ENCODE assay signal across 14 cellular contexts in the genomic region with DNA sequence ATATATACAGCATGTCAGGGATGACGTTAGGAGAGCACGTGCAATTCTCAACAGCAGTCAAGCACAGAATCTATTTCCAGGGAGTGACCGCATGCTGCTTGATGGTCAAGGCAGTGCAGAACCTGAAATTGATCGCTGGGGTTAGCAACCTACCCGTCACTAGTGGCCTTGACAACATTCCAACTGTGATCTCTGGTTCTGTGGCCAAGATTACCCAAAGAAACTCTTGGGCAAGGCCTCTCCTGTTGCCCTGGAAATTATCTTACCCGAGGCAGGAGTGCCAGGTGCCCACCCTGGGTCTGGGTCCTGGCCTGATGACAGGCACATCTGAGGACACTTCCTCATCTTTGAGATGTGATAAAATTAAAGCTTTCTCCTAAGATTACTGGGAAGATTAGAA. TPM values are rescaled to one million over a fixed set of nuclear protein-coding genes. Genes with fewer than 3 reads are reported as not detected.
A peak's percentile ranks its signal among the peaks of the same experiment; 100 is the strongest.
DNase-seq lines count a peak whose midpoint lies in the region; ATAC-seq, FAIRE-seq and TF ChIP-seq lines count a peak whose summit lies in the region.
"Had no signal": no experiment of that assay in that cellular context is flagged by ENCODE, and none has a peak within 500 bp of the region (broad histone marks: within the 10 kb centered on the region; RNA-seq: fewer than 3 reads in every experiment).

No MANE protein-coding gene starts in this region.

- H2AFZ ChIP-seq in K562 (ENCODE audit: low read depth, low read length) = no peak overlapping the region

- no peaks in the 10 kb centered on the region for H4K20me1 ChIP-seq in K562 (replicated peaks; ENCODE audit: control insufficient read depth, insufficient read depth, low read length)

- no peak overlapping the region for H3K27ac ChIP-seq in CD8-positive, alpha-beta memory T cell (ENCODE audit: low read depth, low read length)
- H3K27ac ChIP-seq in K562 (ENCODE audit: extremely low read depth, low read depth, low read length) (no peak overlapping the region; the same call in 2 of the 3 replicates), SJCRH30 (no peak overlapping the region)

- BruUV-seq in K562 (replicated peaks; lab: Mats Ljungman, UMichigan) = TSS peak; percentile 44

- H3K36me3 Mint-ChIP-seq in CD8-positive, alpha-beta memory T cell = peaks cover 2 to 37% (median 3%) of the 10 kb centered on the region in 3 donors
- H3K36me3 Mint-ChIP-seq in natural killer cell = no peaks in the 10 kb centered on the region

- H3K36me3 ChIP-seq in CD8-positive, alpha-beta memory T cell (ENCODE audit: insufficient read depth, low read length) = peaks cover 19% of the 10 kb centered on the region
- H3K36me3 ChIP-seq in K562 (ENCODE audit: control insufficient read depth, insufficient read depth, low read length) = peaks cover 41% of the 10 kb centered on the region
- H3K36me3 ChIP-seq in SJCRH30 = peaks cover 3% of the 10 kb centered on the region

- peak; percentile 35 for FAIRE-seq in K562 (lab: Jason Lieb, UNC)
- FAIRE-seq: urothelium cell line had no signal

- no peak for TF ChIP-seq EP300 in K562 (IDR thresholded peaks at IDR 0.05; ENCODE audit: low read length)

- in situ Hi-C loops in K562 (cut with MboI) = no loop called here

- WGBS in K562 (ENCODE audit: insufficient coverage, low coverage, missing lambda C conversion rate) = 58% methylated on average over 6 of the region's 6 CpGs

- no peaks in the 10 kb centered on the region for H3K9me3 ChIP-seq in CD8-positive, alpha-beta memory T cell (ENCODE audit: low read length)
- H3K9me3 ChIP-seq in K562 (replicated peaks; ENCODE audit: control insufficient read depth, insufficient read depth, low read depth, low read length) = no peaks in the 10 kb centered on the region
- H3K9me3 ChIP-seq in SJCRH30 (replicated peaks) = no peaks in the 10 kb centered on the region

- H3K27me3 Mint-ChIP-seq in CD8-positive, alpha-beta memory T cell = peaks cover 0 to 3% of the 10 kb centered on the region in 2 donors
- no peaks in the 10 kb centered on the region for H3K27me3 Mint-ChIP-seq in natural killer cell (ENCODE audit: low read depth in 2 of 2)

- DNase-seq in CD8-positive, alpha-beta memory T cell = no peak
- DNase-seq in NB4 (ENCODE audit: low read depth) (peak; percentile 7), K562 (ENCODE audit: extremely low read depth in 1 of 4, low spot score in 3 of 4) (no peak), natural killer cell (no peak), middle frontal gyrus (ENCODE audit: extremely low spot score, low spot score) (no peak), globus pallidus (ENCODE audit: low spot score) (no peak), germinal center (ENCODE audit: low spot score) (no peak), SJCRH30 (no peak)
- DNase-seq: activated T-cell treated with anti-CD3 and anti-CD28 coated beads, Interleukin-2, amount 50 U/mL, for 4 hours; cortex of kidney; NCI-H1417 treated with DMSO at 0.1 percent for 48 hours; T-helper 9 cell had no signal

- H3K4me3 ChIP-seq in CD8-positive, alpha-beta memory T cell (ENCODE audit: low read length) = no peak overlapping the region
- H3K4me3 ChIP-seq in NB4 (ENCODE audit: low read depth, low read length) (no peak overlapping the region), K562 (no peak overlapping the region), SJCRH30 (no peak overlapping the region)
- H3K4me3 ChIP-seq: lung had no signal

- peaks cover 26% of the 10 kb centered on the region for H3K79me2 ChIP-seq in K562 (ENCODE audit: control insufficient read depth, insufficient read depth, low read length)

- CTCF ChIA-PET in CD8-positive, alpha-beta memory T cell (lab: Charles Lee) = interaction anchor here (1.3 to 6.1 kb wide), 3 partner anchors 15 to 216 kb away, joined by 3 to 104 read pairs (median 4); a partner anchor contains a TSS
- CTCF ChIA-PET in K562 (lab: Yijun Ruan, JAX; ENCODE audit: low intra/inter-chr PET ratio) = interaction anchor here (2.5 kb wide), 1 partner anchor 67 kb away, joined by 19 read pairs; a partner anchor contains a TSS

- peak overlapping the region; percentile 83 to 90 (median 87) for H3K4me3 Mint-ChIP-seq in CD8-positive, alpha-beta memory T cell
- peak overlapping the region; percentile 96 for H3K4me3 Mint-ChIP-seq in natural killer cell

- no peak overlapping the region for H3K4me2 ChIP-seq in K562 (ENCODE audit: insufficient read depth, low read length)

- H3K9me1 ChIP-seq in K562 (ENCODE audit: control insufficient read depth, insufficient read depth, low read length) = no peaks in the 10 kb centered on the region

- TF ChIP-seq RAD21 in K562 (CRISPR knock-in tag; conservative IDR thresholded peaks at IDR 0.05 in 1 of 2, IDR thresholded peaks at IDR 0.05 in 1 of 2) = no peak

- no peak for TF ChIP-seq CTCF in NB4 (IDR thresholded peaks at IDR 0.05; ENCODE audit: low read depth, low read length)
- TF ChIP-seq CTCF in K562 (IDR thresholded peaks at IDR 0.05 in 2 of 3, conservative IDR thresholded peaks at IDR 0.05 in 1 of 3; ENCODE audit: insufficient read depth in 2 of 3, low read depth in 1 of 3, low read length in 3 of 3) = no peak
- TF ChIP-seq CTCF in natural killer cell (IDR thresholded peaks at IDR 0.05) = no peak

- TF ChIP-seq POLR2A in NB4 (IDR thresholded peaks at IDR 0.05; ENCODE audit: extremely low read depth, insufficient read length) = no peak
- TF ChIP-seq POLR2A in K562 (conservative IDR thresholded peaks at IDR 0.05) = no peak

- intact Hi-C loops in K562 (cut with micrococcal nuclease) = loop anchor here (5.0 to 10.0 kb wide), 3 partner anchors 201 to 267 kb away; a partner anchor contains a TSS
- intact Hi-C loops in natural killer cell (cut with micrococcal nuclease) = loop anchor here (5.0 to 10.0 kb wide), 4 partner anchors 87 to 339 kb away; a partner anchor contains a TSS

- peaks cover 49% of the 10 kb centered on the region for H3K4me1 ChIP-seq in CD8-positive, alpha-beta memory T cell (ENCODE audit: insufficient read depth, low read length)
- H3K4me1 ChIP-seq in K562 (replicated peaks in 1 of 2; ENCODE audit: control insufficient read depth in 2 of 2, insufficient read depth in 2 of 2, low read length in 2 of 2) (peaks cover 31 to 70% of the 10 kb centered on the region in 2 experiments), SJCRH30 (peaks cover 5% of the 10 kb centered on the region; the same call in 1 of the 2 replicates)

- H3K9me3 Mint-ChIP-seq in CD8-positive, alpha-beta memory T cell = no peaks in the 10 kb centered on the region
- H3K9me3 Mint-ChIP-seq in natural killer cell = no peaks in the 10 kb centered on the region
- H3K9me3 Mint-ChIP-seq: activated T-cell treated with anti-CD3 and anti-CD28 coated beads, Interleukin-2, amount 50 U/mL, for 4 hours had no signal

- H3K9ac ChIP-seq in K562 (ENCODE audit: insufficient read depth in 1 of 2, low read depth in 2 of 2, low read length in 2 of 2) = peak overlapping the region in 1 of 2 experiments; percentile 32; a peak in 2 of 4 replicates

- POLR2A ChIA-PET in CD8-positive, alpha-beta memory T cell (lab: Charles Lee) = interaction anchor here (0.5 to 4.9 kb wide), 4 partner anchors 8 to 390 kb away, joined by 3 to 40 read pairs (median 8); a partner anchor contains a TSS
- POLR2A ChIA-PET in K562 (lab: Yijun Ruan, JAX) = interaction anchor here (0.6 to 7.2 kb wide), 9 partner anchors 17 to 385 kb away, joined by 3 to 92 read pairs (median 4); a partner anchor contains a TSS

- H3K27me3 ChIP-seq in CD8-positive, alpha-beta memory T cell (ENCODE audit: insufficient read depth, low read length, poor library complexity, severe bottlenecking) = no peaks in the 10 kb centered on the region
- H3K27me3 ChIP-seq in K562 (ENCODE audit: control insufficient read depth in 2 of 2, insufficient read depth in 2 of 2, low read length in 2 of 2) (no peaks in the 10 kb centered on the region), SJCRH30 (no peaks in the 10 kb centered on the region)

- ATAC-seq in K562 = no peak
- no peak for ATAC-seq in natural killer cell

- H3K27ac Mint-ChIP-seq in CD8-positive, alpha-beta memory T cell = peak overlapping the region in 6 of 8 donors; percentile 29 to 93 (median 70)
- H3K27ac Mint-ChIP-seq in natural killer cell = peak overlapping the region; percentile 91 to 97

- peaks cover 42 to 72% (median 42%) of the 10 kb centered on the region in 3 donors for H3K4me1 Mint-ChIP-seq in CD8-positive, alpha-beta memory T cell
- peaks cover 43 to 49% of the 10 kb centered on the region in 2 donors for H3K4me1 Mint-ChIP-seq in natural killer cell

RNA-seq across cellular contexts. Expression of a gene that starts 2.2 kb away (rescaled TPM):
- total RNA-seq in CD8-positive, alpha-beta memory T cell = 10 to 100 TPM; 17.8 to 17.9 TPM
- polyA plus RNA-seq in CD8-positive, alpha-beta memory T cell = 11.1 TPM
- 31.4 and 105 TPM in 2 replicates for total RNA-seq in K562 (2011; cell fraction: chromatin; rRNA removed; ENCODE audit: low replicate concordance)
- total RNA-seq in K562 (2011; cell fraction: nucleolus; rRNA removed) = 91.9 and 106 TPM in 2 replicates
- total RNA-seq in K562 (2011; cell fraction: nucleoplasm; rRNA removed) = 59.6 and 61.8 TPM in 2 replicates
- 18.6 and 20.6 TPM in 2 replicates for total RNA-seq in K562 (2014; rRNA removed)
- total RNA-seq in K562 (2014; rRNA removed; fragmentation: Illumina TruSeq; extraction: Trizol) = 3.2 and 3.7 TPM in 2 replicates
- 7.0 and 7.9 TPM in 2 replicates for total RNA-seq in K562 (2015; rRNA removed; fragmentation: Illumina TruSeq; extraction: Trizol)
- total RNA-seq in K562 (2021) = 21.4 and 21.8 TPM in 2 replicates
- 14.6 and 35.3 TPM in 2 replicates for polyA plus RNA-seq in K562 (2011; rRNA removed)
- 34.6 and 38.1 TPM in 2 replicates for polyA plus RNA-seq in K562 (2011; cell fraction: cytosol; rRNA removed)
- 109 and 130 TPM in 2 replicates for polyA plus RNA-seq in K562 (2011; cell fraction: nucleus; rRNA removed)
- 18.6 and 23.4 TPM in 2 replicates for polyA plus RNA-seq in K562 (2012)
- polyA plus RNA-seq in K562 (2014; fragmentation: Illumina TruSeq; extraction: Trizol) = 14.3 and 18.6 TPM in 2 replicates
- polyA plus RNA-seq in K562 (2014; fragmentation: Nextera tagmentation; extraction: Ambion mirVana) = 1 to 10 TPM; 1.2 to 1.4 TPM
- polyA plus RNA-seq in K562 (2014; rRNA removed) = 20.4 and 22.0 TPM in 2 replicates
- 10.6 and 12.1 TPM in 2 replicates for polyA minus RNA-seq in K562 (2011; rRNA and poly(A)+ RNA removed)
- polyA minus RNA-seq in K562 (2011; cell fraction: cytosol; rRNA and poly(A)+ RNA removed) = 9.4 and 15.1 TPM in 2 replicates
- 27.9 and 40.7 TPM in 2 replicates for polyA minus RNA-seq in K562 (2011; cell fraction: nucleus; rRNA and poly(A)+ RNA removed)
- 10 to 100 TPM; 17.0 to 23.2 (median 18.6) TPM for total RNA-seq in natural killer cell
- total RNA-seq in SJCRH30 (2014; rRNA removed; shearing (Covaris generic)) = 2.9 and 3.7 TPM in 2 replicates

RNA-seq across cellular contexts. Expression of a gene that starts 3.7 kb away (rescaled TPM):
- 10 to 100 TPM; 15.2 to 20.1 TPM for total RNA-seq in CD8-positive, alpha-beta memory T cell
- 19.8 TPM for polyA plus RNA-seq in CD8-positive, alpha-beta memory T cell
- total RNA-seq in K562 (2011; cell fraction: chromatin; rRNA removed; ENCODE audit: low replicate concordance) = 0.99 and 8.1 TPM in 2 replicates
- 15.7 and 18.9 TPM in 2 replicates for total RNA-seq in K562 (2011; cell fraction: nucleolus; rRNA removed)
- total RNA-seq in K562 (2011; cell fraction: nucleoplasm; rRNA removed) = 4.7 and 5.3 TPM in 2 replicates
- total RNA-seq in K562 (2014; rRNA removed) (39.0 and 49.0 TPM in 2 replicates), K562 (2014; rRNA removed; fragmentation: Illumina TruSeq; extraction: Trizol) (0.35 and 0.76 TPM in 2 replicates), K562 (2015; rRNA removed; fragmentation: Illumina TruSeq; extraction: Trizol) (7.0 and 8.6 TPM in 2 replicates), K562 (2021) (27.2 and 29.6 TPM in 2 replicates), natural killer cell (1 to 10 TPM; 5.6 to 6.8 (median 6.1) TPM)
- polyA plus RNA-seq in K562 (2011; rRNA removed) (2.5 and 3.7 TPM in 2 replicates), K562 (2014; fragmentation: Illumina TruSeq; extraction: Trizol) (0.59 and 2.9 TPM in 2 replicates), K562 (2014; fragmentation: Nextera tagmentation; extraction: Ambion mirVana) (under 1 TPM; 0.08 to 0.20 TPM), K562 (2014; rRNA removed) (23.4 and 24.3 TPM in 2 replicates)
- 5.0 and 29.5 TPM in 2 replicates for polyA plus RNA-seq in K562 (2011; cell fraction: cytosol; rRNA removed)
- 4.7 and 9.8 TPM in 2 replicates for polyA plus RNA-seq in K562 (2011; cell fraction: nucleus; rRNA removed)
- polyA plus RNA-seq in K562 (2012) = 14.0 and 16.6 TPM in 2 replicates
- polyA minus RNA-seq in K562 (2011; rRNA and poly(A)+ RNA removed) = 0.84 and 1.1 TPM in 2 replicates
- 9.6 and 11.8 TPM in 2 replicates for polyA minus RNA-seq in K562 (2011; cell fraction: cytosol; rRNA and poly(A)+ RNA removed)
- 15.5 and 18.7 TPM in 2 replicates for polyA minus RNA-seq in K562 (2011; cell fraction: nucleus; rRNA and poly(A)+ RNA removed)
- total RNA-seq in SJCRH30 (2014; rRNA removed; shearing (Covaris generic)) = 8.3 and 9.4 TPM in 2 replicates

RNA-seq across cellular contexts. Expression of a gene that starts 8.1 kb away (rescaled TPM):
- 1,000 to 10,000 TPM; 1,054 to 1,073 TPM for total RNA-seq in CD8-positive, alpha-beta memory T cell
- 904 TPM for polyA plus RNA-seq in CD8-positive, alpha-beta memory T cell
- total RNA-seq in K562 (2011; cell fraction: chromatin; rRNA removed; ENCODE audit: low replicate concordance) = 85.1 and 161 TPM in 2 replicates
- total RNA-seq in K562 (2011; cell fraction: nucleolus; rRNA removed) = 307 and 365 TPM in 2 replicates
- total RNA-seq in K562 (2011; cell fraction: nucleoplasm; rRNA removed) = 257 and 358 TPM in 2 replicates
- total RNA-seq in K562 (2014; rRNA removed) (1,447 and 1,737 TPM in 2 replicates), K562 (2014; rRNA removed; fragmentation: Illumina TruSeq; extraction: Trizol) (702 and 715 TPM in 2 replicates), K562 (2015; rRNA removed; fragmentation: Illumina TruSeq; extraction: Trizol) (990 and 995 TPM in 2 replicates), K562 (2021) (1,380 and 1,521 TPM in 2 replicates), natural killer cell (100 to 1,000 TPM; 724 to 977 (median 968) TPM)
- polyA plus RNA-seq in K562 (2011; rRNA removed) (562 and 568 TPM in 2 replicates), K562 (2014; fragmentation: Illumina TruSeq; extraction: Trizol) (942 and 1,036 TPM in 2 replicates), K562 (2014; fragmentation: Nextera tagmentation; extraction: Ambion mirVana) (100 to 1,000 TPM; 433 to 575 TPM), K562 (2014; rRNA removed) (1,498 and 1,827 TPM in 2 replicates)
- 741 and 1,178 TPM in 2 replicates for polyA plus RNA-seq in K562 (2011; cell fraction: cytosol; rRNA removed)
- 380 and 503 TPM in 2 replicates for polyA plus RNA-seq in K562 (2011; cell fraction: nucleus; rRNA removed)
- 1,837 and 2,123 TPM in 2 replicates for polyA plus RNA-seq in K562 (2012)
- polyA minus RNA-seq in K562 (2011; rRNA and poly(A)+ RNA removed) = 236 and 263 TPM in 2 replicates
- 352 and 386 TPM in 2 replicates for polyA minus RNA-seq in K562 (2011; cell fraction: cytosol; rRNA and poly(A)+ RNA removed)
- polyA minus RNA-seq in K562 (2011; cell fraction: nucleus; rRNA and poly(A)+ RNA removed) = 98.0 and 181 TPM in 2 replicates
- 281 and 356 TPM in 2 replicates for total RNA-seq in SJCRH30 (2014; rRNA removed; shearing (Covaris generic))

RNA-seq across cellular contexts. Expression of a gene that starts 8.3 kb away (rescaled TPM):
- 100 to 1,000 TPM; 117 to 118 TPM for total RNA-seq in CD8-positive, alpha-beta memory T cell
- polyA plus RNA-seq in CD8-positive, alpha-beta memory T cell = 81.5 TPM
- total RNA-seq in K562 (2011; cell fraction: chromatin; rRNA removed; ENCODE audit: low replicate concordance) = 22.2 and 52.3 TPM in 2 replicates
- total RNA-seq in K562 (2011; cell fraction: nucleolus; rRNA removed) = 45.3 and 47.5 TPM in 2 replicates
- 43.8 and 56.6 TPM in 2 replicates for total RNA-seq in K562 (2011; cell fraction: nucleoplasm; rRNA removed)
- total RNA-seq in K562 (2014; rRNA removed) (129 and 180 TPM in 2 replicates), K562 (2014; rRNA removed; fragmentation: Illumina TruSeq; extraction: Trizol) (65.5 and 74.3 TPM in 2 replicates), K562 (2015; rRNA removed; fragmentation: Illumina TruSeq; extraction: Trizol) (78.2 and 83.1 TPM in 2 replicates), K562 (2021) (86.8 and 88.5 TPM in 2 replicates), natural killer cell (10 to 100 TPM; 36.8 to 37.5 (median 36.9) TPM)
- polyA plus RNA-seq in K562 (2011; rRNA removed) (96.1 and 97.2 TPM in 2 replicates), K562 (2014; fragmentation: Illumina TruSeq; extraction: Trizol) (123 and 127 TPM in 2 replicates), K562 (2014; fragmentation: Nextera tagmentation; extraction: Ambion mirVana) (100 to 1,000 TPM in 1 of 2 experiments, 10 to 100 TPM in 1; 76.2 to 132 TPM), K562 (2014; rRNA removed) (91.2 and 112 TPM in 2 replicates)
- 145 and 172 TPM in 2 replicates for polyA plus RNA-seq in K562 (2011; cell fraction: cytosol; rRNA removed)
- polyA plus RNA-seq in K562 (2011; cell fraction: nucleus; rRNA removed) = 33.4 and 33.6 TPM in 2 replicates
- 67.5 and 83.2 TPM in 2 replicates for polyA plus RNA-seq in K562 (2012)
- polyA minus RNA-seq in K562 (2011; rRNA and poly(A)+ RNA removed) = 44.7 and 62.6 TPM in 2 replicates
- 33.6 and 45.3 TPM in 2 replicates for polyA minus RNA-seq in K562 (2011; cell fraction: cytosol; rRNA and poly(A)+ RNA removed)
- 14.1 and 19.7 TPM in 2 replicates for polyA minus RNA-seq in K562 (2011; cell fraction: nucleus; rRNA and poly(A)+ RNA removed)
- total RNA-seq in SJCRH30 (2014; rRNA removed; shearing (Covaris generic)) = 51.5 and 58.9 TPM in 2 replicates

RNA-seq across cellular contexts. Expression of a gene that starts 17.8 kb away (rescaled TPM):
- 100 to 1,000 TPM; 120 to 131 TPM for total RNA-seq in CD8-positive, alpha-beta memory T cell
- 99.1 TPM for polyA plus RNA-seq in CD8-positive, alpha-beta memory T cell
- 48.6 and 156 TPM in 2 replicates for total RNA-seq in K562 (2011; cell fraction: chromatin; rRNA removed; ENCODE audit: low replicate concordance)
- 126 and 134 TPM in 2 replicates for total RNA-seq in K562 (2011; cell fraction: nucleolus; rRNA removed)
- 68.7 and 73.5 TPM in 2 replicates for total RNA-seq in K562 (2011; cell fraction: nucleoplasm; rRNA removed)
- total RNA-seq in K562 (2014; rRNA removed) (143 and 215 TPM in 2 replicates), K562 (2014; rRNA removed; fragmentation: Illumina TruSeq; extraction: Trizol) (16.9 and 20.6 TPM in 2 replicates), K562 (2015; rRNA removed; fragmentation: Illumina TruSeq; extraction: Trizol) (40.6 and 46.8 TPM in 2 replicates), K562 (2021) (89.3 and 103 TPM in 2 replicates), natural killer cell (100 to 1,000 TPM; 180 to 197 (median 184) TPM)
- polyA plus RNA-seq in K562 (2011; rRNA removed) (49.7 and 83.5 TPM in 2 replicates), K562 (2014; fragmentation: Illumina TruSeq; extraction: Trizol) (22.2 and 49.8 TPM in 2 replicates), K562 (2014; fragmentation: Nextera tagmentation; extraction: Ambion mirVana) (1 to 10 TPM; 1.8 to 2.9 TPM), K562 (2014; rRNA removed) (73.2 and 126 TPM in 2 replicates)
- polyA plus RNA-seq in K562 (2011; cell fraction: cytosol; rRNA removed) = 68.7 and 145 TPM in 2 replicates
- 135 and 175 TPM in 2 replicates for polyA plus RNA-seq in K562 (2011; cell fraction: nucleus; rRNA removed)
- polyA plus RNA-seq in K562 (2012) = 89.1 and 104 TPM in 2 replicates
- polyA minus RNA-seq in K562 (2011; rRNA and poly(A)+ RNA removed) = 48.0 and 66.9 TPM in 2 replicates
- polyA minus RNA-seq in K562 (2011; cell fraction: cytosol; rRNA and poly(A)+ RNA removed) = 120 and 159 TPM in 2 replicates
- 55.3 and 62.1 TPM in 2 replicates for polyA minus RNA-seq in K562 (2011; cell fraction: nucleus; rRNA and poly(A)+ RNA removed)
- 59.6 and 86.6 TPM in 2 replicates for total RNA-seq in SJCRH30 (2014; rRNA removed; shearing (Covaris generic))
